Comparison of ENCODE assay signal across 29 cellular contexts in genomic region chr2:45664635-45665269, GRCh38. TPM values are rescaled to one million over a fixed set of nuclear protein-coding genes. Genes with fewer than 3 reads are reported as not detected.
DNase-seq lines count a peak whose midpoint lies in the region; ATAC-seq and TF ChIP-seq lines count a peak whose summit lies in the region.
"Had no signal": no experiment of that assay in that cellular context is flagged by ENCODE, and none has a peak within 500 bp of the region (broad histone marks: within the 10 kb centered on the region; RNA-seq: fewer than 3 reads in every experiment).

No MANE protein-coding gene starts in this region.

- H3K4me3 ChIP-seq in body of pancreas = no peak overlapping the region
- H3K4me3 ChIP-seq: esophagus squamous epithelium, upper lobe of right lung had no signal

- no peaks in the 10 kb centered on the region for H3K9me3 ChIP-seq in body of pancreas
- H3K9me3 ChIP-seq: BE2C, esophagus squamous epithelium, upper lobe of right lung had no signal

- TF ChIP-seq CTCF in body of pancreas (IDR thresholded peaks at IDR 0.05) = no peak

- no peaks in the 10 kb centered on the region for H3K36me3 Mint-ChIP-seq in stimulated activated effector memory CD8-positive, alpha-beta T cell treated with anti-CD3 and anti-CD28 coated beads, Interleukin-12 subunit alpha, Interleukin-12 subunit beta, amount 100 ng/mL, for 72 hours

- WGBS in body of pancreas, 2 donors = 34 to 51% methylated on average over 2 of the region's 2 CpGs

- no peak for TF ChIP-seq POLR2A in body of pancreas (IDR thresholded peaks at IDR 0.05)

- H3K4me1 Mint-ChIP-seq in stimulated activated effector memory CD8-positive, alpha-beta T cell treated with anti-CD3 and anti-CD28 coated beads, Interleukin-12 subunit alpha, Interleukin-12 subunit beta, amount 100 ng/mL, for 72 hours = peaks cover 3% of the 10 kb centered on the region

- intact Hi-C loops in body of pancreas (cut with DNase I) = no loop called here

- H3K9me3 Mint-ChIP-seq in stimulated activated effector memory CD8-positive, alpha-beta T cell treated with anti-CD3 and anti-CD28 coated beads, Interleukin-12 subunit alpha, Interleukin-12 subunit beta, amount 100 ng/mL, for 72 hours = no peaks in the 10 kb centered on the region
- H3K9me3 Mint-ChIP-seq: activated CD4-positive, alpha-beta T cell treated with anti-CD3 and anti-CD28 coated beads, Interleukin-2, amount 10 ng/mL, durations not matched to agents 24 days and 14 days; naive B cell; T-helper 2 cell treated with Interferon-gamma antibody and Interleukin-4, amounts not matched to agents 5 μg/mL and 100 μg/mL, for 36 hours had no signal

- no peaks in the 10 kb centered on the region for H3K4me1 ChIP-seq in body of pancreas

- no peaks in the 10 kb centered on the region for H3K36me3 ChIP-seq in body of pancreas (replicated peaks in 1 of 2; ENCODE audit: insufficient read depth in 1 of 2, low read depth in 2 of 2)
- H3K36me3 ChIP-seq: esophagus squamous epithelium, upper lobe of right lung had no signal

- no peak overlapping the region for H3K27ac Mint-ChIP-seq in stimulated activated effector memory CD8-positive, alpha-beta T cell treated with anti-CD3 and anti-CD28 coated beads, Interleukin-12 subunit alpha, Interleukin-12 subunit beta, amount 100 ng/mL, for 72 hours
- H3K27ac Mint-ChIP-seq: activated CD4-positive, alpha-beta T cell treated with anti-CD3 and anti-CD28 coated beads, Interleukin-2, amount 10 ng/mL, durations not matched to agents 24 days and 14 days; T-helper 2 cell treated with Interferon-gamma antibody and Interleukin-4, amounts not matched to agents 5 μg/mL and 100 μg/mL, for 36 hours had no signal

- ATAC-seq in GM18498 (IDR thresholded peaks at IDR 0.05; ENCODE audit: unreplicated experiment) = peak; percentile 59
- ATAC-seq in GM21529 (IDR thresholded peaks at IDR 0.05; ENCODE audit: unreplicated experiment) = peak; percentile 69
- peak; percentile 60 for ATAC-seq in HG03565 (IDR thresholded peaks at IDR 0.05; ENCODE audit: unreplicated experiment)
- no peak for ATAC-seq in body of pancreas
- ATAC-seq in stimulated activated effector memory CD8-positive, alpha-beta T cell treated with anti-CD3 and anti-CD28 coated beads, Interleukin-12 subunit alpha, Interleukin-12 subunit beta, amount 100 ng/mL, for 72 hours = no peak
- ATAC-seq: HepG2, left ventricle myocardium superior, Right ventricle myocardium inferior, upper lobe of right lung had no signal

- peak; percentile 12 for DNase-seq in iris pigment epithelial cell (ENCODE audit: low read depth)
- DNase-seq in NCI-H2227 (lab: John Stamatoyannopoulos, UW; ENCODE audit: unreplicated experiment) = no peak
- no peak for DNase-seq in body of pancreas
- DNase-seq in stimulated activated effector memory CD8-positive, alpha-beta T cell treated with anti-CD3 and anti-CD28 coated beads, Interleukin-12 subunit alpha, Interleukin-12 subunit beta, amount 100 ng/mL, for 72 hours (ENCODE audit: low spot score in 2 of 2) = no peak
- no peak for DNase-seq in NK-92 (lab: John Stamatoyannopoulos, UW; ENCODE audit: unreplicated experiment)
- DNase-seq: activated CD4-positive, alpha-beta T cell treated with anti-CD3 and anti-CD28 coated beads, Interleukin-2, amount 10 ng/mL, durations not matched to agents 24 days and 14 days; activated naive CD4-positive, alpha-beta T cell treated with Interleukin-2 at 50 U/mL for 16 hours; activated T-cell treated with anti-CD3 and anti-CD28 coated beads, Interleukin-2, amount 50 U/mL, for 48 hours; amygdala; BE2C; COR-L47; esophagus squamous epithelium; islet precursor cell; left ventricle myocardium superior; naive B cell; NCI-H1105 treated with DMSO at 0.1 percent for 48 hours; NCI-H2081; NCI-H446; NCI-H82; nucleus accumbens; stimulated activated CD8-positive, alpha-beta memory T cell treated with anti-CD3 and anti-CD28 coated beads, Interleukin-4, amount 100 ng/mL, for 48 hours; upper lobe of right lung had no signal

- H3K27me3 ChIP-seq in body of pancreas = no peaks in the 10 kb centered on the region
- H3K27me3 ChIP-seq: BE2C, esophagus squamous epithelium, upper lobe of right lung had no signal

- no peak overlapping the region for H3K4me3 Mint-ChIP-seq in stimulated activated effector memory CD8-positive, alpha-beta T cell treated with anti-CD3 and anti-CD28 coated beads, Interleukin-12 subunit alpha, Interleukin-12 subunit beta, amount 100 ng/mL, for 72 hours
- H3K4me3 Mint-ChIP-seq: activated CD4-positive, alpha-beta T cell treated with anti-CD3 and anti-CD28 coated beads, Interleukin-2, amount 10 ng/mL, durations not matched to agents 24 days and 14 days; T-helper 2 cell treated with Interferon-gamma antibody and Interleukin-4, amounts not matched to agents 5 μg/mL and 100 μg/mL, for 36 hours had no signal

- H3K27ac ChIP-seq in body of pancreas = no peak overlapping the region
- H3K27ac ChIP-seq: esophagus squamous epithelium, upper lobe of right lung, VCaP had no signal

RNA-seq across cellular contexts. Expression of gene PRKCE, which starts 13.3 kb away (rescaled TPM):
- total RNA-seq in body of pancreas = 10 to 100 TPM in 1 of 2 donors, 1 to 10 TPM in 1; 7.3 to 20.8 TPM

RNA-seq across cellular contexts. Expression of gene SRBD1, which starts 53.7 kb away (rescaled TPM):
- 10 to 100 TPM; 14.8 to 21.4 TPM for total RNA-seq in body of pancreas

Comparison
In these comparisons a context has a peak if more than half of its experiments do, and no peak if none do; other contexts are left out.
1. ATAC-seq: peak in GM18498 (single experiment), GM21529 (single experiment) and HG03565 (single experiment); none in body of pancreas (single experiment) and stimulated activated effector memory CD8-positive, alpha-beta T cell treated with anti-CD3 and anti-CD28 coated beads, Interleukin-12 subunit alpha, Interleukin-12 subunit beta, amount 100 ng/mL, for 72 hours (single experiment).